In the genomic region with DNA sequence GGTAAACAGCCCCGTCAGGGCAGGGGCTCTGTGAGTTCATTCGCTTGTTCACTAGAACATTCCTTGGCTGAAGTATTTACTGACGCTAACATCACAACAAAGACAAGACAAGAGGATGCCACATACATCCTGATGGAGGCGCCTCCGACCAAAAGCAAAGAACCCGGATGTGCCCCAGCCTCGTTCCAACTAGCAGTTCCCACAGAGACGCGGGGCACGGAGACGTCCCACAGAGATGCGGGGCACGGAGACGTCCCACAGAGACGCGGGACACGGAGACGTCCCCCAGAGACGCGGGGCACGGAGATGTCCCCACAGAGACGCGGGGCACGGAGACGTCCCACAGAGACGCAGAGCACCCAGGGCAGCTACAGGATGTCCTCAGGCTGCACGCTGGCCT, we compare ENCODE assay signal across 1 cellular context.
TF ChIP-seq lines count a peak whose summit lies in the region.

No MANE protein-coding gene starts in this region.

TF ChIP-seq in GM23338, 12 proteins besides CTCF, POLR2A, EP300 and RAD21 (continued from another document):
- no peak for TF ChIP-seq POLR2AphosphoS5 (IDR thresholded peaks at IDR 0.05; ENCODE audit: low read depth)
- TF ChIP-seq ZNF331 (CRISPR knock-in tag; IDR thresholded peaks at IDR 0.05; ENCODE audit: low read depth) = no peak
- TF ChIP-seq EZH2phosphoT487 (IDR thresholded peaks at IDR 0.05; ENCODE audit: unreplicated experiment) = no peak
- TF ChIP-seq, protein P1, sequence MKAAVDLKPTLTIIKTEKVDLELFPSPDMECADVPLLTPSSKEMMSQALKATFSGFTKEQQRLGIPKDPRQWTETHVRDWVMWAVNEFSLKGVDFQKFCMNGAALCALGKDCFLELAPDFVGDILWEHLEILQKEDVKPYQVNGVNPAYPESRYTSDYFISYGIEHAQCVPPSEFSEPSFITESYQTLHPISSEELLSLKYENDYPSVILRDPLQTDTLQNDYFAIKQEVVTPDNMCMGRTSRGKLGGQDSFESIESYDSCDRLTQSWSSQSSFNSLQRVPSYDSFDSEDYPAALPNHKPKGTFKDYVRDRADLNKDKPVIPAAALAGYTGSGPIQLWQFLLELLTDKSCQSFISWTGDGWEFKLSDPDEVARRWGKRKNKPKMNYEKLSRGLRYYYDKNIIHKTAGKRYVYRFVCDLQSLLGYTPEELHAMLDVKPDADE (IDR thresholded peaks at IDR 0.05) = no peak
- TF ChIP-seq EZH2 (IDR thresholded peaks at IDR 0.05; ENCODE audit: low read depth, unreplicated experiment) = no peak
TF ChIP-seq in GM23338: peak in this region for 0.
